ENCODE assay signal across 11 cellular contexts in the genomic region with DNA sequence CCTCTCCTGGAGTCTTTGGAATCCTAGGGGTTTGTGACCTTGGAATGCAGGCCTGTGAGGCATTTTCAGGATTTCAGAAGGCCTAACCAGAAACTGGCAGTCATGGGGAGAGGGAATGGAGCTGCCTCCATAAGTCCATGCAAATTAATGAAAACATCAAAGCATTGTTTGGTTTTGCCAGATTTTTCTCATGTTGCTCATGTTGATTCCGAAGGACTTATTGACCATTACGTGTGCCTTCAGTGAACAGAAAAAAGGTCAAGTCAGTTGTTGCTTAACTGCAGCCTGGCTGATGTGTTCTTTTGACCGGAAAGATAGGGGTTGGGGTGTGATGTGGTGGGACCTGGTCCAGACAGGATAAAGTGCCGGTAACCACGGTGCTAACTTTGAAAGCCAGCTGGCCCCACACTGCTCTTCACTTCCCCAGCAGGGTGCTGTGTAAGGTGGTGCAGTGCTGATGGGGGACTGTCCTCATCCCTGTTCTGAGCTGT. TPM values are rescaled to one million over a fixed set of nuclear protein-coding genes. Genes with fewer than 3 reads are reported as not detected.
DNase-seq lines count a peak whose midpoint lies in the region; ATAC-seq, FAIRE-seq and TF ChIP-seq lines count a peak whose summit lies in the region.
"Had no signal": no experiment of that assay in that cellular context is flagged by ENCODE, and none has a peak within 500 bp of the region (broad histone marks: within the 10 kb centered on the region; RNA-seq: fewer than 3 reads in every experiment).

No MANE protein-coding gene starts in this region.

- H3K9me2 ChIP-seq in Karpas-422 (replicated peaks; ENCODE audit: insufficient read depth, low read length): no peaks in the 10 kb centered on the region

- H3K4me3 Mint-ChIP-seq in activated CD4-positive, alpha-beta T cell treated with anti-CD3 and anti-CD28 coated beads, Interleukin-2, amount 10 ng/mL, durations not matched to agents 24 days and 14 days: no peak overlapping the region

- H3K4me1 ChIP-seq in BLaER1 treated with 17β-estradiol and CSF1 and Interleukin-3, amounts not matched to agents 10 nM and 100 nM: peaks cover 22 to 42% (median 28%) of the 10 kb centered on the region in 10 experiments
- H3K4me1 ChIP-seq in pancreas: peaks cover 20 to 37% (median 31%) of the 10 kb centered on the region in 3 donors
- 0 out of 2 replicates have a peak, but pooled peaks cover 3% of the 10 kb centered on the region for H3K4me1 ChIP-seq in Karpas-422 (ENCODE audit: low read length)

- FAIRE-seq in pancreas (lab: Jason Lieb, UNC): no peak

- DNase-seq in SW480 (ENCODE audit: low spot score) (peak; percentile 90), foreskin melanocyte (peak; percentile 74), pancreas (peak in 2 of 6 donors; percentile 25 to 36), DMS153 treated with DMSO at 0.1 percent for 48 hours (lab: John Stamatoyannopoulos, UW; ENCODE audit: unreplicated experiment) (no peak), Karpas-422 (no peak), midbrain (lab: John Stamatoyannopoulos, UW) (no peak)
- no peak for DNase-seq in activated CD4-positive, alpha-beta T cell treated with anti-CD3 and anti-CD28 coated beads, Interleukin-2, amount 10 ng/mL, durations not matched to agents 24 days and 14 days
- DNase-seq: activated CD4-positive, alpha-beta T cell treated with anti-CD3 and anti-CD28 coated beads, Interleukin-2, amount 50 U/mL, for 48 hours had no signal

- WGBS in pancreas, 2 donors: 4% methylated on average over 5 of the region's 5 CpGs

- H3K9me3 ChIP-seq in BLaER1 treated with 17β-estradiol and CSF1 and Interleukin-3, amounts not matched to agents 10 nM and 100 nM (replicated peaks in 1 of 11): peaks cover 12 to 28% (median 24%) of the 10 kb centered on the region in 11 experiments; a peak in 21 of 22 replicates
- H3K9me3 ChIP-seq in pancreas (no peaks in the 10 kb centered on the region), Karpas-422 (ENCODE audit: low read length) (no peaks in the 10 kb centered on the region)

- peaks cover 6% of the 10 kb centered on the region for H3K27me3 Mint-ChIP-seq in activated CD4-positive, alpha-beta T cell treated with anti-CD3 and anti-CD28 coated beads, Interleukin-2, amount 10 ng/mL, durations not matched to agents 24 days and 14 days

- peaks cover 0 to 41% (median 0%) of the 10 kb centered on the region in 11 experiments; a peak in 8 of 22 replicates for H4K20me1 ChIP-seq in BLaER1 treated with 17β-estradiol and CSF1 and Interleukin-3, amounts not matched to agents 10 nM and 100 nM
- H4K20me1 ChIP-seq in Karpas-422 (ENCODE audit: insufficient read depth, low read depth, low read length): no peaks in the 10 kb centered on the region

- peak overlapping the region; percentile 16 to 72 (median 38); a peak in 19 of 22 replicates for H3K4me2 ChIP-seq in BLaER1 treated with 17β-estradiol and CSF1 and Interleukin-3, amounts not matched to agents 10 nM and 100 nM
- H3K4me2 ChIP-seq in Karpas-422 (ENCODE audit: low read depth, low read length, poor library complexity, severe bottlenecking): no peak overlapping the region

- no peak overlapping the region for H3K4me3 ChIP-seq in BLaER1 treated with 17β-estradiol and CSF1 and Interleukin-3, amounts not matched to agents 10 nM and 100 nM
- no peak overlapping the region for H3K4me3 ChIP-seq in pancreas
- no peak overlapping the region for H3K4me3 ChIP-seq in Karpas-422 (ENCODE audit: low read length)

- no peak for TF ChIP-seq CTCF in pancreas (IDR thresholded peaks at IDR 0.05)

- peak overlapping the region in 1 of 11 experiments; percentile 47; a peak in 1 of 22 replicates for H3K9ac ChIP-seq in BLaER1 treated with 17β-estradiol and CSF1 and Interleukin-3, amounts not matched to agents 10 nM and 100 nM
- no peak overlapping the region for H3K9ac ChIP-seq in Karpas-422 (ENCODE audit: low read length)

- no peak overlapping the region for H2AFZ ChIP-seq in Karpas-422 (ENCODE audit: low read length)

- no peak overlapping the region for H3K27ac ChIP-seq in BLaER1 treated with 17β-estradiol and CSF1 and Interleukin-3, amounts not matched to agents 10 nM and 100 nM
- H3K27ac ChIP-seq in pancreas (peak overlapping the region; percentile 47 to 77 (median 64)), Karpas-422 (ENCODE audit: low read length) (no peak overlapping the region)
- H3K27ac ChIP-seq: HL-60 had no signal

- peaks cover 14 to 29% (median 20%) of the 10 kb centered on the region in 11 experiments for H3K36me3 ChIP-seq in BLaER1 treated with 17β-estradiol and CSF1 and Interleukin-3, amounts not matched to agents 10 nM and 100 nM
- H3K36me3 ChIP-seq in pancreas (no peaks in the 10 kb centered on the region), Karpas-422 (ENCODE audit: insufficient read depth, low read length) (no peaks in the 10 kb centered on the region)

- no peaks in the 10 kb centered on the region for H3K27me3 ChIP-seq in BLaER1 treated with 17β-estradiol and CSF1 and Interleukin-3, amounts not matched to agents 10 nM and 100 nM
- H3K27me3 ChIP-seq in pancreas (no peaks in the 10 kb centered on the region), Karpas-422 (ENCODE audit: low read length) (no peaks in the 10 kb centered on the region)

- no peaks in the 10 kb centered on the region for H3K79me2 ChIP-seq in Karpas-422 (ENCODE audit: low read length)

- intact Hi-C loops in pancreas (cut with DNase I): no loop called here
- intact Hi-C loops in activated CD4-positive, alpha-beta T cell treated with anti-CD3 and anti-CD28 coated beads, Interleukin-2, amount 10 ng/mL, durations not matched to agents 24 days and 14 days (cut with micrococcal nuclease): no loop called here

- H3K4me1 Mint-ChIP-seq in activated CD4-positive, alpha-beta T cell treated with anti-CD3 and anti-CD28 coated beads, Interleukin-2, amount 10 ng/mL, durations not matched to agents 24 days and 14 days: no peaks in the 10 kb centered on the region

- peak; percentile 55 to 72 (median 65) for ATAC-seq in pancreas

- no peak overlapping the region for H3K27ac Mint-ChIP-seq in activated CD4-positive, alpha-beta T cell treated with anti-CD3 and anti-CD28 coated beads, Interleukin-2, amount 10 ng/mL, durations not matched to agents 24 days and 14 days

- H3K9me3 Mint-ChIP-seq in activated CD4-positive, alpha-beta T cell treated with anti-CD3 and anti-CD28 coated beads, Interleukin-2, amount 10 ng/mL, durations not matched to agents 24 days and 14 days: no peaks in the 10 kb centered on the region

- no peaks in the 10 kb centered on the region for H3K36me3 Mint-ChIP-seq in activated CD4-positive, alpha-beta T cell treated with anti-CD3 and anti-CD28 coated beads, Interleukin-2, amount 10 ng/mL, durations not matched to agents 24 days and 14 days (ENCODE audit: low read depth)

RNA-seq across cellular contexts. Expression of a gene that starts 3.6 kb away (rescaled TPM):
- total RNA-seq in pancreas: not detected
- not detected for polyA plus RNA-seq in pancreas
- total RNA-seq in activated CD4-positive, alpha-beta T cell treated with anti-CD3 and anti-CD28 coated beads, Interleukin-2, amount 10 ng/mL, durations not matched to agents 24 days and 14 days: not detected in 2 replicates
- total RNA-seq in Karpas-422 (2014; rRNA removed; shearing (Covaris generic); ENCODE audit: low replicate concordance): not detected in 2 replicates
- polyA plus RNA-seq: neural cell had no signal

RNA-seq across cellular contexts. Expression of a gene that starts 30.6 kb away (rescaled TPM):
- 10 to 100 TPM; 49.9 to 95.1 (median 63.8) TPM for total RNA-seq in pancreas
- 10 to 100 TPM; 30.8 to 33.4 TPM for polyA plus RNA-seq in pancreas
- 0.28 and 0.37 TPM in 2 replicates for total RNA-seq in activated CD4-positive, alpha-beta T cell treated with anti-CD3 and anti-CD28 coated beads, Interleukin-2, amount 10 ng/mL, durations not matched to agents 24 days and 14 days
- not detected in 2 replicates for total RNA-seq in Karpas-422 (2014; rRNA removed; shearing (Covaris generic); ENCODE audit: low replicate concordance)

Comparison
In these comparisons a context has a peak if more than half of its experiments do, and no peak if none do; other contexts are left out.
1. H3K27ac ChIP-seq: peak in pancreas (4 of 4); none in BLaER1 treated with 17β-estradiol and CSF1 and Interleukin-3, amounts not matched to agents 10 nM and 100 nM (0 of 11) and Karpas-422 (single experiment).
2. DNase-seq: peak in SW480 (single experiment) and foreskin melanocyte (single experiment); none in DMS153 treated with DMSO at 0.1 percent for 48 hours (single experiment), activated CD4-positive, alpha-beta T cell treated with anti-CD3 and anti-CD28 coated beads, Interleukin-2, amount 10 ng/mL, durations not matched to agents 24 days and 14 days (single experiment), Karpas-422 (single experiment) and midbrain (single experiment).
3. RNA of a gene that starts 30.6 kb away (total RNA-seq): 49.9 to 95.1 TPM in pancreas; 0.28 to 0.37 TPM in activated CD4-positive, alpha-beta T cell treated with anti-CD3 and anti-CD28 coated beads, Interleukin-2, amount 10 ng/mL, durations not matched to agents 24 days and 14 days and not detected in Karpas-422; every median in the first group is over 10 times any median in the second.